In the genomic region with DNA sequence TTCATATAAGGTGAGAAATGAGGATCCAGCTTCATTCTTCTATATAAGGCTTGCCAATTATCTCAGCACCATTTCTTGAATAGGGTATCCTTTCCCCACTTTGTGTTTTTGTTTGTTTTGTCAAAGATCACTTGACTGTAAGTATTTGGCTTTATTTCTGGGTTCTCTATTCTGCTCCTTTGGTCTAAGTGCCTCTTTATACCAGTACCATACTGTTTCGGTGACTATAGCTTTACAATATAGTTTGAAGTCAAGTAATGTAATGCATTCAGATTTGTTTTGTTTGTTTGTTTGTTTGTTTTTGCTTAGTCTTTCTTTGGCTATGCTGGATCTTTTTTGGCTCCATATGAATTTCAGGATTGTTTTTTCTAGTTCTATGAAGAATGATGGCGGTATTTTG, we compare ENCODE assay signal across 3 cellular contexts.
TF ChIP-seq lines count a peak whose summit lies in the region.

No MANE protein-coding gene starts in this region.

TF ChIP-seq in HEK293, 187 proteins besides CTCF, POLR2A, EP300 and RAD21:
- TF ChIP-seq ZNF140 (tag by site-specific recombination; IDR thresholded peaks at IDR 0.05) (peak; percentile 55; the same call in 1 of the 2 replicates), BCL11A (tag by site-specific recombination; IDR thresholded peaks at IDR 0.05; ENCODE audit: low read depth) (no peak), ZNF837 (tag by site-specific recombination; IDR thresholded peaks at IDR 0.05) (no peak), ZNF175 (tag by site-specific recombination; IDR thresholded peaks at IDR 0.05) (no peak), ZNF580 (tag by site-specific recombination; IDR thresholded peaks at IDR 0.05) (peak; percentile 60; the same call in 1 of the 2 replicates), ZNF830 (tag by site-specific recombination; IDR thresholded peaks at IDR 0.05; ENCODE audit: low read depth) (no peak), ZNF398 (tag by site-specific recombination; IDR thresholded peaks at IDR 0.05) (no peak), ZNF280D (tag by site-specific recombination; IDR thresholded peaks at IDR 0.05) (peak; percentile 71; the same call in 1 of the 2 replicates), ZNF530 (tag by site-specific recombination; IDR thresholded peaks at IDR 0.05; ENCODE audit: low read depth) (no peak), ZNF311 (tag by site-specific recombination; IDR thresholded peaks at IDR 0.05; ENCODE audit: borderline replicate concordance) (no peak), SETDB1 (IDR thresholded peaks at IDR 0.05; ENCODE audit: insufficient read length, low read length) (peak; percentile 31), OSR2 (tag by site-specific recombination; IDR thresholded peaks at IDR 0.05) (no peak)

TF ChIP-seq in K562, 482 proteins besides CTCF, POLR2A, EP300 and RAD21:
- no peak for TF ChIP-seq TAL1 (IDR thresholded peaks at IDR 0.05)
- no peak for TF ChIP-seq SIRT6 (IDR thresholded peaks at IDR 0.05; ENCODE audit: low read depth, low read length)
- peak; percentile 30; the same call in 1 of the 2 replicates for TF ChIP-seq SMARCA5 (IDR thresholded peaks at IDR 0.05)
- peak; percentile 30; the same call in 1 of the 2 replicates for TF ChIP-seq BCOR (IDR thresholded peaks at IDR 0.05)
- no peak for TF ChIP-seq ZNF316 (IDR thresholded peaks at IDR 0.05)

TF ChIP-seq in H1, 55 proteins besides CTCF, POLR2A, EP300 and RAD21:
- TF ChIP-seq, protein P1, sequence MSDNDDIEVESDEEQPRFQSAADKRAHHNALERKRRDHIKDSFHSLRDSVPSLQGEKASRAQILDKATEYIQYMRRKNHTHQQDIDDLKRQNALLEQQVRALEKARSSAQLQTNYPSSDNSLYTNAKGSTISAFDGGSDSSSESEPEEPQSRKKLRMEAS (IDR thresholded peaks at IDR 0.05), result no peak
- TF ChIP-seq KDM1A (IDR thresholded peaks at IDR 0.05; ENCODE audit: borderline replicate concordance, low read length), result 0 out of 2 replicates have a peak, but pooled peaks have one; percentile 41
